ENCODE assay signal across 19 cellular contexts in genomic region chr20:57897156-57897874, GRCh38.
A peak's percentile ranks its signal among the peaks of the same experiment; 100 is the strongest.
DNase-seq lines count a peak whose midpoint lies in the region; ATAC-seq, FAIRE-seq and TF ChIP-seq lines count a peak whose summit lies in the region.
"Had no signal": no experiment of that assay in that cellular context is flagged by ENCODE, and none has a peak within 500 bp of the region (broad histone marks: within the 10 kb centered on the region; RNA-seq: fewer than 3 reads in every experiment).

No MANE protein-coding gene starts in this region.

- H3K27me3 ChIP-seq in body of pancreas (no peaks in the 10 kb centered on the region), small intestine (ENCODE audit: control insufficient read depth in 2 of 2, insufficient read depth in 2 of 2, low read length in 2 of 2) (no peaks in the 10 kb centered on the region)
- H3K27me3 ChIP-seq: BLaER1 had no signal

- DNase-seq in body of pancreas, result peak; percentile 16 to 55 (median 42)
- peak; percentile 70 to 87 for DNase-seq in left colon
- peak; percentile 87 for DNase-seq in mucosa of gallbladder (ENCODE audit: low spot score)
- DNase-seq in small intestine, result peak; percentile 92
- DNase-seq in CD14-positive monocyte (ENCODE audit: low spot score), result no peak
- DNase-seq in NCI-H446 treated with DMSO at 0.1 percent for 48 hours (lab: John Stamatoyannopoulos, UW), result no peak
- no peak for DNase-seq in head of caudate nucleus
- DNase-seq: Caco-2; CD4-positive, alpha-beta memory T cell; DMS 273 treated with DMSO at 0.1 percent for 48 hours; DMS79 treated with DMSO at 0.1 percent for 48 hours; Kasumi-1; NCI-H1694 treated with DMSO at 0.1 percent for 48 hours; NCI-H2081 treated with DMSO at 0.1 percent for 48 hours; NCI-H2171 treated with DMSO at 0.1 percent for 48 hours; NCI-H526 treated with DMSO at 0.1 percent for 48 hours; OCI-M1; SHP77 had no signal

- 54 to 67% methylated on average over 14 to 18 of the region's 18 CpGs for WGBS in body of pancreas, 2 donors
- WGBS in small intestine, 3 donors, result 20 to 59% (median 36%) methylated on average over 18 of the region's 18 CpGs

- H3K27me3 Mint-ChIP-seq in CD14-positive monocyte (ENCODE audit: low read depth in 3 of 3), result peaks cover 19 to 28% (median 20%) of the 10 kb centered on the region in 3 donors

- peaks cover 3% of the 10 kb centered on the region for H3K4me1 Mint-ChIP-seq in CD14-positive monocyte
- H3K4me1 Mint-ChIP-seq: CD4-positive, alpha-beta memory T cell had no signal

- H3K4me3 ChIP-seq in body of pancreas (no peak overlapping the region), small intestine (ENCODE audit: low read depth in 1 of 2, low read length in 2 of 2) (no peak overlapping the region)
- H3K4me3 ChIP-seq: BLaER1 had no signal

- no peak overlapping the region for H3K4me3 Mint-ChIP-seq in CD14-positive monocyte

- peaks cover 0 to 7% (median 2%) of the 10 kb centered on the region in 7 donors for H3K9me3 Mint-ChIP-seq in CD14-positive monocyte
- H3K9me3 Mint-ChIP-seq: CD4-positive, alpha-beta memory T cell had no signal

- ATAC-seq in body of pancreas (peak; percentile 66), left colon (peak; percentile 99)

- no peaks in the 10 kb centered on the region for H3K36me3 Mint-ChIP-seq in CD14-positive monocyte
- H3K36me3 Mint-ChIP-seq: CD4-positive, alpha-beta memory T cell had no signal

- H3K4me1 ChIP-seq in body of pancreas (peaks cover 6% of the 10 kb centered on the region), small intestine (ENCODE audit: control insufficient read depth in 2 of 2, insufficient read depth in 1 of 2, low read depth in 1 of 2, low read length in 1 of 2) (peaks cover 0 to 12% of the 10 kb centered on the region in 2 donors)
- H3K4me1 ChIP-seq: Caco-2 had no signal

- H3K36me3 ChIP-seq in body of pancreas (replicated peaks in 1 of 2; ENCODE audit: insufficient read depth in 1 of 2, low read depth in 2 of 2) (no peaks in the 10 kb centered on the region), small intestine (ENCODE audit: control insufficient read depth in 2 of 2, insufficient read depth in 2 of 2, low read length in 2 of 2) (no peaks in the 10 kb centered on the region)
- H3K36me3 ChIP-seq: BLaER1 had no signal

- intact Hi-C loops in body of pancreas (cut with DNase I), result no loop called here
- intact Hi-C loops in left colon (cut with DNase I, micrococcal nuclease), result no loop called here
- intact Hi-C loops in CD14-positive monocyte (cut with micrococcal nuclease), result no loop called here
- intact Hi-C loops in head of caudate nucleus (cut with DNase I), result no loop called here

- no peak for TF ChIP-seq POLR2A in body of pancreas (IDR thresholded peaks at IDR 0.05)

- H3K27ac ChIP-seq in body of pancreas (no peak overlapping the region), small intestine (ENCODE audit: low read depth in 1 of 2, low read length in 1 of 2) (peak overlapping the region in 1 of 2 donors; percentile 51)
- H3K27ac ChIP-seq: BLaER1 had no signal

- TF ChIP-seq CTCF in body of pancreas (IDR thresholded peaks at IDR 0.05) (no peak), CD14-positive monocyte (IDR thresholded peaks at IDR 0.05) (no peak)

- no peak for FAIRE-seq in small intestine (lab: Jason Lieb, UNC)

- no peaks in the 10 kb centered on the region for H3K9me3 ChIP-seq in body of pancreas
- H3K9me3 ChIP-seq in small intestine (ENCODE audit: control insufficient read depth, low read depth), result no peaks in the 10 kb centered on the region

- peak overlapping the region in 2 of 7 donors; percentile 11 to 25 for H3K27ac Mint-ChIP-seq in CD14-positive monocyte

Comparison
In these comparisons a context has a peak if more than half of its experiments do, and no peak if none do; other contexts are left out.
1. DNase-seq: peak in body of pancreas (4 of 4), left colon (2 of 2), mucosa of gallbladder (single experiment) and small intestine (single experiment); none in CD14-positive monocyte (single experiment), NCI-H446 treated with DMSO at 0.1 percent for 48 hours (single experiment) and head of caudate nucleus (0 of 42).